Comparison of ENCODE assay signal across 1 cellular context in the genomic region with DNA sequence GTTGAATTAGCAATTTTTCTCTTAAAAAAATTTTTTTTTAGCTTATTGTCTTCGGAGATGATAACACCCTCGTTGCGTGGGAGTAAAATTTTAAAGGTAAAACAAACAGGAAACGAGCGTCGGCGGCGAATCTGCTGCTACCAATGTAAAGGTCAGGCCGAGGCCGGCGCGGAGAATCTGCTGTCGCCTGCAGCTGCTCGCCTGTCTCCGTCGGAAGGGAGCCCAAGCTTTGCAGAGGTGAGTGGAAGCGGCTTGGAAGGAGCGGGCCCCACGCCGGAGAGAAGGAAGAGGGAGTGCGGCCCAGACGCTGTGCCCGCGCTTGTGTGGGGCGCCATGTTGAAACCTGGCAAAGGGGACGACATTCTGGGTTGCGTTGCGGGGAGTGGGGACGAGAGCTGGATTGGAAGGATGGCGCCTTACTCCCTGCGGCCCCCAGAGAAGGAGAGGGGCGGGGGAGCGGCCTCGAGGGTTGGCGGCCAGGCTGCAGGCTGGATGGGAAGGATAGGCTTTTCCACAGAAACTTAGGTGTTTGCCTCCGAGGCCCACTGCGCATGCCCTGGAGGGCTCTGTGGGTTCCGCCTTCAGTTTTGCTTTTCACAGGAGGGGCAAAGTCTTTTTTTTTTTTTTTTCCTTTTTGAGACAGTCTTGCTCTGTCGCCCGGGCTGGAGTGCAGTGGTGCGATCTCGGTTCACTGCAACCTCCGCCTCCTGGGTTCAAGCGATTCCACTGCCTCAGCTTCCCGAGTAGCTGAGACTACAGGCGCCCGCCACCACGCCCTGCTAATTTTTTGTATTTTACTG.
TF ChIP-seq lines count a peak whose summit lies in the region.

A gene with protein sequence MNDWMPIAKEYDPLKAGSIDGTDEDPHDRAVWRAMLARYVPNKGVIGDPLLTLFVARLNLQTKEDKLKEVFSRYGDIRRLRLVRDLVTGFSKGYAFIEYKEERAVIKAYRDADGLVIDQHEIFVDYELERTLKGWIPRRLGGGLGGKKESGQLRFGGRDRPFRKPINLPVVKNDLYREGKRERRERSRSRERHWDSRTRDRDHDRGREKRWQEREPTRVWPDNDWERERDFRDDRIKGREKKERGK (plus strand): TSS at position 160 of the 800 bp plus-strand sequence. CDS start 7,402 bp downstream, outside the sequence.

TF ChIP-seq in HEK293, 187 proteins besides CTCF, POLR2A, EP300 and RAD21 (continued from another document and continues in another):
- TF ChIP-seq, protein P1, sequence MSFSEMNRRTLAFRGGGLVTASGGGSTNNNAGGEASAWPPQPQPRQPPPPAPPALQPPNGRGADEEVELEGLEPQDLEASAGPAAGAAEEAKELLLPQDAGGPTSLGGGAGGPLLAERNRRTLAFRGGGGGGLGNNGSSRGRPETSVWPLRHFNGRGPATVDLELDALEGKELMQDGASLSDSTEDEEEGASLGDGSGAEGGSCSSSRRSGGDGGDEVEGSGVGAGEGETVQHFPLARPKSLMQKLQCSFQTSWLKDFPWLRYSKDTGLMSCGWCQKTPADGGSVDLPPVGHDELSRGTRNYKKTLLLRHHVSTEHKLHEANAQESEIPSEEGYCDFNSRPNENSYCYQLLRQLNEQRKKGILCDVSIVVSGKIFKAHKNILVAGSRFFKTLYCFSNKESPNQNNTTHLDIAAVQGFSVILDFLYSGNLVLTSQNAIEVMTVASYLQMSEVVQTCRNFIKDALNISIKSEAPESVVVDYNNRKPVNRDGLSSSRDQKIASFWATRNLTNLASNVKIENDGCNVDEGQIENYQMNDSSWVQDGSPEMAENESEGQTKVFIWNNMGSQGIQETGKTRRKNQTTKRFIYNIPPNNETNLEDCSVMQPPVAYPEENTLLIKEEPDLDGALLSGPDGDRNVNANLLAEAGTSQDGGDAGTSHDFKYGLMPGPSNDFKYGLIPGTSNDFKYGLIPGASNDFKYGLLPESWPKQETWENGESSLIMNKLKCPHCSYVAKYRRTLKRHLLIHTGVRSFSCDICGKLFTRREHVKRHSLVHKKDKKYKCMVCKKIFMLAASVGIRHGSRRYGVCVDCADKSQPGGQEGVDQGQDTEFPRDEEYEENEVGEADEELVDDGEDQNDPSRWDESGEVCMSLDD (tag by site-specific recombination; IDR thresholded peaks at IDR 0.05) = peak; percentile 78
- TF ChIP-seq ZNF501 (tag by site-specific recombination; IDR thresholded peaks at IDR 0.05) = peak; percentile 97
- TF ChIP-seq YY2 (tag by site-specific recombination; IDR thresholded peaks at IDR 0.05) = peak; percentile 96
- TF ChIP-seq ZNF664 (tag by site-specific recombination; IDR thresholded peaks at IDR 0.05) = peak; percentile 40
- peak; percentile 87 for TF ChIP-seq ZNF335 (tag by site-specific recombination; conservative IDR thresholded peaks at IDR 0.05)
- TF ChIP-seq TRIM28 (IDR thresholded peaks at IDR 0.05; ENCODE audit: borderline replicate concordance, low read length) = peak; percentile 56; the same call in 1 of the 2 replicates
- no peak for TF ChIP-seq ZNF510 (tag by site-specific recombination; IDR thresholded peaks at IDR 0.05; ENCODE audit: insufficient replicate concordance)
- TF ChIP-seq ZNF311 (tag by site-specific recombination; IDR thresholded peaks at IDR 0.05; ENCODE audit: borderline replicate concordance) = no peak
- TF ChIP-seq ZNF2 (tag by site-specific recombination; IDR thresholded peaks at IDR 0.05) = peak; percentile 96
- no peak; the same call in none of the 2 replicates for TF ChIP-seq REPIN1 (tag by site-specific recombination; IDR thresholded peaks at IDR 0.05; ENCODE audit: low read depth)
- no peak for TF ChIP-seq HOXA7 (CRISPR knock-in tag; IDR thresholded peaks at IDR 0.05; ENCODE audit: borderline replicate concordance)
- TF ChIP-seq ZNF266 (tag by site-specific recombination; IDR thresholded peaks at IDR 0.05; ENCODE audit: low read depth) = no peak
- no peak for TF ChIP-seq ZNF223 (tag by site-specific recombination; IDR thresholded peaks at IDR 0.05)
- peak; percentile 100 for TF ChIP-seq ZBTB48 (tag by site-specific recombination; IDR thresholded peaks at IDR 0.05)
- TF ChIP-seq ZNF777 (tag by site-specific recombination; IDR thresholded peaks at IDR 0.05; ENCODE audit: borderline replicate concordance) = peak; percentile 98
- TF ChIP-seq ZNF10 (tag by site-specific recombination; IDR thresholded peaks at IDR 0.05) = peak; percentile 50; the same call in 1 of the 2 replicates
- TF ChIP-seq ZNF549 (tag by site-specific recombination; IDR thresholded peaks at IDR 0.05) = no peak
- peak; percentile 62 for TF ChIP-seq KLF10 (tag by site-specific recombination; IDR thresholded peaks at IDR 0.05)
- TF ChIP-seq EGR2 (tag by site-specific recombination; IDR thresholded peaks at IDR 0.05; ENCODE audit: low read depth) = peak; percentile 34
- TF ChIP-seq, protein P2, sequence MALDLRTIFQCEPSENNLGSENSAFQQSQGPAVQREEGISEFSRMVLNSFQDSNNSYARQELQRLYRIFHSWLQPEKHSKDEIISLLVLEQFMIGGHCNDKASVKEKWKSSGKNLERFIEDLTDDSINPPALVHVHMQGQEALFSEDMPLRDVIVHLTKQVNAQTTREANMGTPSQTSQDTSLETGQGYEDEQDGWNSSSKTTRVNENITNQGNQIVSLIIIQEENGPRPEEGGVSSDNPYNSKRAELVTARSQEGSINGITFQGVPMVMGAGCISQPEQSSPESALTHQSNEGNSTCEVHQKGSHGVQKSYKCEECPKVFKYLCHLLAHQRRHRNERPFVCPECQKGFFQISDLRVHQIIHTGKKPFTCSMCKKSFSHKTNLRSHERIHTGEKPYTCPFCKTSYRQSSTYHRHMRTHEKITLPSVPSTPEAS (tag by site-specific recombination; IDR thresholded peaks at IDR 0.05) = peak; percentile 52
- TF ChIP-seq, protein P3, sequence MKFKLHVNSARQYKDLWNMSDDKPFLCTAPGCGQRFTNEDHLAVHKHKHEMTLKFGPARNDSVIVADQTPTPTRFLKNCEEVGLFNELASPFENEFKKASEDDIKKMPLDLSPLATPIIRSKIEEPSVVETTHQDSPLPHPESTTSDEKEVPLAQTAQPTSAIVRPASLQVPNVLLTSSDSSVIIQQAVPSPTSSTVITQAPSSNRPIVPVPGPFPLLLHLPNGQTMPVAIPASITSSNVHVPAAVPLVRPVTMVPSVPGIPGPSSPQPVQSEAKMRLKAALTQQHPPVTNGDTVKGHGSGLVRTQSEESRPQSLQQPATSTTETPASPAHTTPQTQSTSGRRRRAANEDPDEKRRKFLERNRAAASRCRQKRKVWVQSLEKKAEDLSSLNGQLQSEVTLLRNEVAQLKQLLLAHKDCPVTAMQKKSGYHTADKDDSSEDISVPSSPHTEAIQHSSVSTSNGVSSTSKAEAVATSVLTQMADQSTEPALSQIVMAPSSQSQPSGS (tag by site-specific recombination; IDR thresholded peaks at IDR 0.05; ENCODE audit: low read depth) = no peak
- TF ChIP-seq, protein P4, sequence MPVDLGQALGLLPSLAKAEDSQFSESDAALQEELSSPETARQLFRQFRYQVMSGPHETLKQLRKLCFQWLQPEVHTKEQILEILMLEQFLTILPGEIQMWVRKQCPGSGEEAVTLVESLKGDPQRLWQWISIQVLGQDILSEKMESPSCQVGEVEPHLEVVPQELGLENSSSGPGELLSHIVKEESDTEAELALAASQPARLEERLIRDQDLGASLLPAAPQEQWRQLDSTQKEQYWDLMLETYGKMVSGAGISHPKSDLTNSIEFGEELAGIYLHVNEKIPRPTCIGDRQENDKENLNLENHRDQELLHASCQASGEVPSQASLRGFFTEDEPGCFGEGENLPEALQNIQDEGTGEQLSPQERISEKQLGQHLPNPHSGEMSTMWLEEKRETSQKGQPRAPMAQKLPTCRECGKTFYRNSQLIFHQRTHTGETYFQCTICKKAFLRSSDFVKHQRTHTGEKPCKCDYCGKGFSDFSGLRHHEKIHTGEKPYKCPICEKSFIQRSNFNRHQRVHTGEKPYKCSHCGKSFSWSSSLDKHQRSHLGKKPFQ (tag by site-specific recombination; IDR thresholded peaks at IDR 0.05) = no peak
- peak; percentile 8; the same call in 1 of the 2 replicates for TF ChIP-seq GFI1B (tag by site-specific recombination; IDR thresholded peaks at IDR 0.05)
- no peak for TF ChIP-seq ZNF138 (tag by site-specific recombination; IDR thresholded peaks at IDR 0.05; ENCODE audit: borderline replicate concordance)
- TF ChIP-seq ZNF248 (tag by site-specific recombination; IDR thresholded peaks at IDR 0.05) = no peak
- TF ChIP-seq, protein P5, sequence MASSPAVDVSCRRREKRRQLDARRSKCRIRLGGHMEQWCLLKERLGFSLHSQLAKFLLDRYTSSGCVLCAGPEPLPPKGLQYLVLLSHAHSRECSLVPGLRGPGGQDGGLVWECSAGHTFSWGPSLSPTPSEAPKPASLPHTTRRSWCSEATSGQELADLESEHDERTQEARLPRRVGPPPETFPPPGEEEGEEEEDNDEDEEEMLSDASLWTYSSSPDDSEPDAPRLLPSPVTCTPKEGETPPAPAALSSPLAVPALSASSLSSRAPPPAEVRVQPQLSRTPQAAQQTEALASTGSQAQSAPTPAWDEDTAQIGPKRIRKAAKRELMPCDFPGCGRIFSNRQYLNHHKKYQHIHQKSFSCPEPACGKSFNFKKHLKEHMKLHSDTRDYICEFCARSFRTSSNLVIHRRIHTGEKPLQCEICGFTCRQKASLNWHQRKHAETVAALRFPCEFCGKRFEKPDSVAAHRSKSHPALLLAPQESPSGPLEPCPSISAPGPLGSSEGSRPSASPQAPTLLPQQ (tag by site-specific recombination; IDR thresholded peaks at IDR 0.05) = peak; percentile 99
- TF ChIP-seq MZF1 (tag by site-specific recombination; IDR thresholded peaks at IDR 0.05; ENCODE audit: borderline replicate concordance) = peak; percentile 96
- no peak for TF ChIP-seq ZNF23 (tag by site-specific recombination; IDR thresholded peaks at IDR 0.05; ENCODE audit: borderline replicate concordance)
- TF ChIP-seq GLIS1 (tag by site-specific recombination; IDR thresholded peaks at IDR 0.05) = peak; percentile 40
- TF ChIP-seq, protein P6, sequence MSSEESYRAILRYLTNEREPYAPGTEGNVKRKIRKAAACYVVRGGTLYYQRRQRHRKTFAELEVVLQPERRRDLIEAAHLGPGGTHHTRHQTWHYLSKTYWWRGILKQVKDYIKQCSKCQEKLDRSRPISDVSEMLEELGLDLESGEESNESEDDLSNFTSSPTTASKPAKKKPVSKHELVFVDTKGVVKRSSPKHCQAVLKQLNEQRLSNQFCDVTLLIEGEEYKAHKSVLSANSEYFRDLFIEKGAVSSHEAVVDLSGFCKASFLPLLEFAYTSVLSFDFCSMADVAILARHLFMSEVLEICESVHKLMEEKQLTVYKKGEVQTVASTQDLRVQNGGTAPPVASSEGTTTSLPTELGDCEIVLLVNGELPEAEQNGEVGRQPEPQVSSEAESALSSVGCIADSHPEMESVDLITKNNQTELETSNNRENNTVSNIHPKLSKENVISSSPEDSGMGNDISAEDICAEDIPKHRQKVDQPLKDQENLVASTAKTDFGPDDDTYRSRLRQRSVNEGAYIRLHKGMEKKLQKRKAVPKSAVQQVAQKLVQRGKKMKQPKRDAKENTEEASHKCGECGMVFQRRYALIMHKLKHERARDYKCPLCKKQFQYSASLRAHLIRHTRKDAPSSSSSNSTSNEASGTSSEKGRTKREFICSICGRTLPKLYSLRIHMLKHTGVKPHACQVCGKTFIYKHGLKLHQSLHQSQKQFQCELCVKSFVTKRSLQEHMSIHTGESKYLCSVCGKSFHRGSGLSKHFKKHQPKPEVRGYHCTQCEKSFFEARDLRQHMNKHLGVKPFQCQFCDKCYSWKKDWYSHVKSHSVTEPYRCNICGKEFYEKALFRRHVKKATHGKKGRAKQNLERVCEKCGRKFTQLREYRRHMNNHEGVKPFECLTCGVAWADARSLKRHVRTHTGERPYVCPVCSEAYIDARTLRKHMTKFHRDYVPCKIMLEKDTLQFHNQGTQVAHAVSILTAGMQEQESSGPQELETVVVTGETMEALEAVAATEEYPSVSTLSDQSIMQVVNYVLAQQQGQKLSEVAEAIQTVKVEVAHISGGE (tag by site-specific recombination; conservative IDR thresholded peaks at IDR 0.05; ENCODE audit: low read depth) = peak; percentile 96
- TF ChIP-seq, protein P7, sequence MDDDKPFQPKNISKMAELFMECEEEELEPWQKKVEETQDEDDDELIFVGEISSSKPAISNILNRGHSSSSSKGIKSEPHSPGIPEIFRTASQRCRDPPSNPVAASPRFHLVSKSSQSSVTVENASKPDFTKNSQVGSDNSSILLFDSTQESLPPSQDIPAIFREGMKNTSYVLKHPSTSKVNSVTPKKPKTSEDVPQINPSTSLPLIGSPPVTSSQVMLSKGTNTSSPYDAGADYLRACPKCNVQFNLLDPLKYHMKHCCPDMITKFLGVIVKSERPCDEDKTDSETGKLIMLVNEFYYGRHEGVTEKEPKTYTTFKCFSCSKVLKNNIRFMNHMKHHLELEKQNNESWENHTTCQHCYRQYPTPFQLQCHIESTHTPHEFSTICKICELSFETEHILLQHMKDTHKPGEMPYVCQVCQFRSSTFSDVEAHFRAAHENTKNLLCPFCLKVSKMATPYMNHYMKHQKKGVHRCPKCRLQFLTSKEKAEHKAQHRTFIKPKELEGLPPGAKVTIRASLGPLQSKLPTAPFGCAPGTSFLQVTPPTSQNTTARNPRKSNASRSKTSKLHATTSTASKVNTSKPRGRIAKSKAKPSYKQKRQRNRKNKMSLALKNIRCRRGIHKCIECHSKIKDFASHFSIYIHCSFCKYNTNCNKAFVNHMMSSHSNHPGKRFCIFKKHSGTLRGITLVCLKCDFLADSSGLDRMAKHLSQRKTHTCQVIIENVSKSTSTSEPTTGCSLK (tag by site-specific recombination; IDR thresholded peaks at IDR 0.05) = no peak
- TF ChIP-seq, protein P8, sequence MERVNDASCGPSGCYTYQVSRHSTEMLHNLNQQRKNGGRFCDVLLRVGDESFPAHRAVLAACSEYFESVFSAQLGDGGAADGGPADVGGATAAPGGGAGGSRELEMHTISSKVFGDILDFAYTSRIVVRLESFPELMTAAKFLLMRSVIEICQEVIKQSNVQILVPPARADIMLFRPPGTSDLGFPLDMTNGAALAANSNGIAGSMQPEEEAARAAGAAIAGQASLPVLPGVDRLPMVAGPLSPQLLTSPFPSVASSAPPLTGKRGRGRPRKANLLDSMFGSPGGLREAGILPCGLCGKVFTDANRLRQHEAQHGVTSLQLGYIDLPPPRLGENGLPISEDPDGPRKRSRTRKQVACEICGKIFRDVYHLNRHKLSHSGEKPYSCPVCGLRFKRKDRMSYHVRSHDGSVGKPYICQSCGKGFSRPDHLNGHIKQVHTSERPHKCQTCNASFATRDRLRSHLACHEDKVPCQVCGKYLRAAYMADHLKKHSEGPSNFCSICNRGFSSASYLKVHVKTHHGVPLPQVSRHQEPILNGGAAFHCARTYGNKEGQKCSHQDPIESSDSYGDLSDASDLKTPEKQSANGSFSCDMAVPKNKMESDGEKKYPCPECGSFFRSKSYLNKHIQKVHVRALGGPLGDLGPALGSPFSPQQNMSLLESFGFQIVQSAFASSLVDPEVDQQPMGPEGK (tag by site-specific recombination; IDR thresholded peaks at IDR 0.05) = peak; percentile 96
- no peak for TF ChIP-seq GLI2 (tag by site-specific recombination; IDR thresholded peaks at IDR 0.05; ENCODE audit: borderline replicate concordance, low read depth)
- no peak; the same call in 1 of the 2 replicates for TF ChIP-seq ZNF302 (tag by site-specific recombination; IDR thresholded peaks at IDR 0.05; ENCODE audit: low read depth)
- peak; percentile 99 for TF ChIP-seq ZFP69B (tag by site-specific recombination; IDR thresholded peaks at IDR 0.05)
- TF ChIP-seq ZNF76 (tag by site-specific recombination; IDR thresholded peaks at IDR 0.05; ENCODE audit: borderline replicate concordance, low read depth) = peak; percentile 89
